Comparison of ENCODE assay signal across 29 cellular contexts in genomic region chr1:93107395-93107794, GRCh38.
"Had no signal": no experiment of that assay in that cellular context is flagged by ENCODE, and none has a peak within 500 bp of the region (broad histone marks: within the 10 kb centered on the region; RNA-seq: fewer than 3 reads in every experiment).

No MANE protein-coding gene starts in this region.

- H3K27me3 Mint-ChIP-seq: effector memory CD8-positive, alpha-beta T cell; naive B cell had no signal

- H3K27ac ChIP-seq: coronary artery, dorsolateral prefrontal cortex, epithelial cell of prostate, esophagus squamous epithelium, gastrocnemius medialis, heart right ventricle, left lung, lower lobe of right lung had no signal

- FAIRE-seq: colon, endometrium, islet of Langerhans, keratinocyte had no signal

- H3K9me3 ChIP-seq: gastrocnemius medialis, lower lobe of right lung, mucosa of descending colon had no signal

- H3K4me1 ChIP-seq: esophagus squamous epithelium had no signal

- ATAC-seq: effector memory CD8-positive, alpha-beta T cell; esophagus mucosa; gastrocnemius medialis; heart right ventricle; left cardiac atrium; left lung; left ventricle myocardium superior; lower lobe of right lung; mucosa of descending colon had no signal

- H3K27ac Mint-ChIP-seq: effector memory CD8-positive, alpha-beta T cell; endodermal cell; mesothelial cell of epicardium had no signal

- H3K4me3 Mint-ChIP-seq: effector memory CD8-positive, alpha-beta T cell; endodermal cell; mesothelial cell of epicardium; naive B cell had no signal

- DNase-seq: dermis blood vessel endothelial cell; dorsolateral prefrontal cortex; effector CD8-positive, alpha-beta T cell; effector memory CD8-positive, alpha-beta T cell; endodermal cell; erythroblast; esophagus squamous epithelium; foreskin fibroblast; foreskin melanocyte; gastrocnemius medialis; glutamatergic neuron; head of caudate nucleus; heart right ventricle; hippocampal formation; left cardiac atrium; left lung; left ventricle myocardium superior; lower lobe of right lung; mesenchymal stem cell; mucosa of descending colon; naive B cell had no signal

- H3K27me3 ChIP-seq: dorsolateral prefrontal cortex, esophagus squamous epithelium, gastrocnemius medialis, heart right ventricle, left lung had no signal

- H3K9me3 Mint-ChIP-seq: effector memory CD8-positive, alpha-beta T cell had no signal

- H3K4me3 ChIP-seq: coronary artery, dorsolateral prefrontal cortex, esophagus squamous epithelium, gastrocnemius medialis, heart right ventricle, left lung, lower lobe of right lung, mucosa of descending colon had no signal
